1 cellular context compared by ENCODE assay signal in genomic region chr12:48853228-48853688, GRCh38.
TF ChIP-seq lines count a peak whose summit lies in the region.

No MANE protein-coding gene starts in this region.

TF ChIP-seq in GM12878, 131 proteins besides CTCF, POLR2A, EP300 and RAD21 (continued from another document and continues in another):
- TF ChIP-seq HSF1 (IDR thresholded peaks at IDR 0.05; ENCODE audit: low read depth, low read length) (no peak), ZNF592 (IDR thresholded peaks at IDR 0.05) (no peak), CHD2 (IDR thresholded peaks at IDR 0.05; ENCODE audit: borderline replicate concordance, low read depth, low read length) (no peak), JUNB (IDR thresholded peaks at IDR 0.05) (no peak), ASH2L (IDR thresholded peaks at IDR 0.05; ENCODE audit: borderline replicate concordance, low read depth) (no peak), MYC (IDR thresholded peaks at IDR 0.05; ENCODE audit: insufficient read depth, insufficient read length, insufficient replicate concordance, low read length, severe bottlenecking) (no peak), DPF2 (IDR thresholded peaks at IDR 0.05) (no peak), ZNF384 (IDR thresholded peaks at IDR 0.05; ENCODE audit: borderline replicate concordance, low read depth, low read length) (no peak), PRDM15 (CRISPR knock-in tag; IDR thresholded peaks at IDR 0.05) (no peak), TARDBP (IDR thresholded peaks at IDR 0.05; ENCODE audit: borderline replicate concordance) (no peak), SPI1 (IDR thresholded peaks at IDR 0.05; ENCODE audit: borderline replicate concordance, insufficient read depth, low read depth, low read length) (no peak), GABPA (IDR thresholded peaks at IDR 0.05; ENCODE audit: low read depth) (no peak), RBBP5 (conservative IDR thresholded peaks at IDR 0.05) (no peak), ZNF207 (IDR thresholded peaks at IDR 0.05; ENCODE audit: borderline replicate concordance) (peak; percentile 51; the same call in 1 of the 2 replicates), ZSCAN29 (IDR thresholded peaks at IDR 0.05) (no peak), ELK1 (IDR thresholded peaks at IDR 0.05; ENCODE audit: low read depth, low read length) (no peak), SRF (IDR thresholded peaks at IDR 0.05; ENCODE audit: low read depth in 2 of 2, low read length in 2 of 2) (no peak), BCL3 (IDR thresholded peaks at IDR 0.05; ENCODE audit: borderline replicate concordance, insufficient read depth, low read depth, low read length, poor library complexity, severe bottlenecking) (no peak), BHLHE40 (IDR thresholded peaks at IDR 0.05; ENCODE audit: borderline replicate concordance in 1 of 2, low read depth in 2 of 2, low read length in 1 of 2) (no peak), RUNX3 (IDR thresholded peaks at IDR 0.05; ENCODE audit: low read length) (peak; percentile 84), CHD1 (IDR thresholded peaks at IDR 0.05; ENCODE audit: low read depth, low read length) (no peak), NFXL1 (IDR thresholded peaks at IDR 0.05; ENCODE audit: borderline replicate concordance) (no peak), ZNF24 (IDR thresholded peaks at IDR 0.05) (no peak), RB1 (IDR thresholded peaks at IDR 0.05; ENCODE audit: borderline replicate concordance) (no peak), ATF7 (IDR thresholded peaks at IDR 0.05; ENCODE audit: low read depth) (no peak), SUZ12 (IDR thresholded peaks at IDR 0.05; ENCODE audit: unreplicated experiment) (no peak), ZBTB40 (IDR thresholded peaks at IDR 0.05; ENCODE audit: borderline replicate concordance) (no peak), MYB (IDR thresholded peaks at IDR 0.05; ENCODE audit: borderline replicate concordance, low read depth, low read length) (no peak), NFYA (IDR thresholded peaks at IDR 0.05; ENCODE audit: borderline replicate concordance, low read depth, low read length) (no peak), NR2C2 (IDR thresholded peaks at IDR 0.05; ENCODE audit: borderline replicate concordance, control insufficient read depth, insufficient read length, low read depth) (no peak), JUND (IDR thresholded peaks at IDR 0.05; ENCODE audit: low read depth, low read length) (no peak), CREB1 (IDR thresholded peaks at IDR 0.05; ENCODE audit: low read depth) (no peak), IRF5 (IDR thresholded peaks at IDR 0.05; ENCODE audit: borderline replicate concordance) (no peak), CBFB (IDR thresholded peaks at IDR 0.05; ENCODE audit: low read depth) (0 out of 2 replicates have a peak, but pooled peaks have one; percentile 35), SREBF1 (IDR thresholded peaks at IDR 0.05; ENCODE audit: low read length) (no peak), FOXM1 (IDR thresholded peaks at IDR 0.05; ENCODE audit: low read depth, low read length) (peak; percentile 52; the same call in 1 of the 2 replicates), SUPT20H (IDR thresholded peaks at IDR 0.05; ENCODE audit: borderline replicate concordance, control insufficient read depth, low read depth, low read length) (no peak), FOXK2 (IDR thresholded peaks at IDR 0.05) (no peak), SMAD1 (IDR thresholded peaks at IDR 0.05; ENCODE audit: low read depth, partially characterized antibody) (no peak), MXI1 (IDR thresholded peaks at IDR 0.05; ENCODE audit: low read depth, low read length) (0 out of 2 replicates have a peak, but pooled peaks have one; percentile 37), YY1 (IDR thresholded peaks at IDR 0.05; ENCODE audit: low read depth, low read length) (0 out of 2 replicates have a peak, but pooled peaks have one; percentile 33), TAF1 (IDR thresholded peaks at IDR 0.05; ENCODE audit: borderline replicate concordance, low read depth, low read length) (peak; percentile 42; the same call in 1 of the 2 replicates), POLR2AphosphoS2 (IDR thresholded peaks at IDR 0.05; ENCODE audit: low read depth, low read length) (no peak), SP1 (IDR thresholded peaks at IDR 0.05; ENCODE audit: low read depth, low read length) (no peak), SMC3 (IDR thresholded peaks at IDR 0.05; ENCODE audit: borderline replicate concordance, low read length) (peak; percentile 94), GATAD2B (conservative IDR thresholded peaks at IDR 0.05; ENCODE audit: low read depth) (no peak), EZH2 (IDR thresholded peaks at IDR 0.05; ENCODE audit: borderline replicate concordance, control insufficient read depth, low read depth, low read length) (no peak), CBX5 (IDR thresholded peaks at IDR 0.05; ENCODE audit: low read depth) (no peak)
